17 cellular contexts compared by ENCODE assay signal in the genomic region with DNA sequence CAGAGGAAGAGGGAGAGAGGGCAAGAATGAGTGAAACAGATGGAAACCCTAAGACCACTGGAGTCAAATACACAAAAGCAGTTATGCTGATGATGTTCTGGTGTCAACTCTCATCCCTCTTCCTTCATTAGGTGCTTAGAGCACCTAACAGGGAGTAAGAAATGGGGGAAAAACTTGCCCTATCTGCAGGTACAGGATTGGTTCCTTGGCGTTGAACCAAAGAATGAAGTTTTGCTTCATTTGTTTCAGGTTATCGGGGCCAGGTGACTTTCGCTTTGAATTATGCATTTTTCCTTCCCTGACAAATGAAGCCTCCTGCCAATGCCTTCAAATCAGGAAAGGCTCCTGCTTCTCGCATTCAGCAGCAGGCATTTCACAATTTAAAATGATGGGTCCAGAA.
"Had no signal": no experiment of that assay in that cellular context is flagged by ENCODE, and none has a peak within 500 bp of the region (broad histone marks: within the 10 kb centered on the region; RNA-seq: fewer than 3 reads in every experiment).

No MANE protein-coding gene starts in this region.

- H3K79me2 ChIP-seq: hepatocyte had no signal

- H3K4me3 Mint-ChIP-seq: activated CD4-positive, alpha-beta memory T cell treated with anti-CD3 and anti-CD28 coated beads for 36 hours; activated naive CD4-positive, alpha-beta T cell treated with anti-CD3 and anti-CD28 coated beads, Interleukin-2, amount 50 U/mL, for 24 hours; activated T-cell treated with anti-CD3 and anti-CD28 coated beads, Interleukin-2, amount 50 U/mL, for 4 hours; natural killer cell treated with Interleukin-12 subunit alpha and Interleukin-12 subunit beta and Interleukin-15 and Interleukin-18, amount 100 ng/mL, for 72 hours; stimulated activated naive CD8-positive, alpha-beta T cell treated with anti-CD3 and anti-CD28 coated beads, Interleukin-15, Interleukin-2, amounts not matched to agents 100 ng/mL and 50 ng/mL, for 24 hours had no signal

- H3K36me3 Mint-ChIP-seq: activated CD4-positive, alpha-beta memory T cell treated with anti-CD3 and anti-CD28 coated beads for 36 hours; activated naive CD4-positive, alpha-beta T cell treated with anti-CD3 and anti-CD28 coated beads, Interleukin-2, amount 50 U/mL, for 24 hours; natural killer cell treated with Interleukin-12 subunit alpha and Interleukin-12 subunit beta and Interleukin-15 and Interleukin-18, amount 100 ng/mL, for 72 hours had no signal

- H3K4me1 Mint-ChIP-seq: activated naive CD4-positive, alpha-beta T cell treated with anti-CD3 and anti-CD28 coated beads, Interleukin-2, amount 50 U/mL, for 24 hours had no signal

- H3K27ac ChIP-seq: adrenal gland, colonic mucosa, esophagus muscularis mucosa, hepatocyte, suprapubic skin had no signal

- H3K9me3 ChIP-seq: adrenal gland, colonic mucosa, esophagus muscularis mucosa, suprapubic skin had no signal

- DNase-seq: activated CD4-positive, alpha-beta memory T cell treated with anti-CD3 and anti-CD28 coated beads for 36 hours; activated effector memory CD4-positive, alpha-beta T cell treated with anti-CD3 and anti-CD28 coated beads, Interleukin-2, amount 50 U/mL, for 16 hours; activated T-cell treated with anti-CD3 and anti-CD28 coated beads, Interleukin-2, amount 50 U/mL, for 4 hours; adrenal gland; colonic mucosa; left ventricle myocardium superior; mesenchymal stem cell; T-helper 1 cell; T1000; trophoblast cell had no signal

- H3K4me3 ChIP-seq: adrenal gland, colonic mucosa, esophagus muscularis mucosa, hepatocyte, suprapubic skin had no signal

- H3K9me3 Mint-ChIP-seq: activated CD4-positive, alpha-beta memory T cell treated with anti-CD3 and anti-CD28 coated beads for 36 hours; activated naive CD4-positive, alpha-beta T cell treated with anti-CD3 and anti-CD28 coated beads, Interleukin-2, amount 50 U/mL, for 24 hours; activated T-cell treated with anti-CD3 and anti-CD28 coated beads, Interleukin-2, amount 50 U/mL, for 4 hours; natural killer cell treated with Interleukin-12 subunit alpha and Interleukin-12 subunit beta and Interleukin-15 and Interleukin-18, amount 100 ng/mL, for 72 hours; stimulated activated naive CD8-positive, alpha-beta T cell treated with anti-CD3 and anti-CD28 coated beads, Interleukin-15, Interleukin-2, amounts not matched to agents 100 ng/mL and 50 ng/mL, for 24 hours had no signal

- H3K4me1 ChIP-seq: adrenal gland, colonic mucosa, esophagus muscularis mucosa, suprapubic skin had no signal

- H3K4me2 ChIP-seq: hepatocyte had no signal

- H2AFZ ChIP-seq: hepatocyte had no signal

- H3K27ac Mint-ChIP-seq: activated CD4-positive, alpha-beta memory T cell treated with anti-CD3 and anti-CD28 coated beads for 36 hours; activated naive CD4-positive, alpha-beta T cell treated with anti-CD3 and anti-CD28 coated beads, Interleukin-2, amount 50 U/mL, for 24 hours; natural killer cell treated with Interleukin-12 subunit alpha and Interleukin-12 subunit beta and Interleukin-15 and Interleukin-18, amount 100 ng/mL, for 72 hours; stimulated activated naive CD8-positive, alpha-beta T cell treated with anti-CD3 and anti-CD28 coated beads, Interleukin-15, Interleukin-2, amounts not matched to agents 100 ng/mL and 50 ng/mL, for 24 hours had no signal

- H3K27me3 ChIP-seq: colonic mucosa, suprapubic skin had no signal

- H3K36me3 ChIP-seq: adrenal gland, colonic mucosa, esophagus muscularis mucosa, suprapubic skin had no signal

- ATAC-seq: activated T-cell treated with anti-CD3 and anti-CD28 coated beads, Interleukin-2, amount 50 U/mL, for 4 hours; left ventricle myocardium superior; natural killer cell treated with Interleukin-12 subunit alpha and Interleukin-12 subunit beta and Interleukin-15 and Interleukin-18, amount 100 ng/mL, for 72 hours; sciatic nerve had no signal
